In genomic region chr1:164790081-164790480, GRCh38 we compare ENCODE assay signal across 21 cellular contexts.
DNase-seq lines count a peak whose midpoint lies in the region; ATAC-seq and TF ChIP-seq lines count a peak whose summit lies in the region.
"Had no signal": no experiment of that assay in that cellular context is flagged by ENCODE, and none has a peak within 500 bp of the region (broad histone marks: within the 10 kb centered on the region; RNA-seq: fewer than 3 reads in every experiment).

No MANE protein-coding gene starts in this region.

- ATAC-seq in gastrocnemius medialis = no peak
- no peak for ATAC-seq in HG03520 (IDR thresholded peaks at IDR 0.05; ENCODE audit: unreplicated experiment)
- ATAC-seq: GM12878 had no signal

- H3K27ac Mint-ChIP-seq in MCF 10A (ENCODE audit: low read depth, unreplicated experiment) (no peak overlapping the region), nephron progenitor cell (peak overlapping the region; percentile 96)
- H3K27ac Mint-ChIP-seq: CD4-positive, alpha-beta memory T cell had no signal

- peak overlapping the region; percentile 11 to 44 for H3K27ac ChIP-seq in breast epithelium
- peak overlapping the region; percentile 5 to 91 (median 65) for H3K27ac ChIP-seq in gastrocnemius medialis
- H3K27ac ChIP-seq: 22Rv1; BLaER1 treated with 17β-estradiol and CSF1 and Interleukin-3, amounts not matched to agents 10 nM and 100 nM; GM23248; SJSA1 had no signal

- BruUV-seq in MCF 10A (replicated peaks; lab: Mats Ljungman, UMichigan) = no TSS peak

- in situ Hi-C loops in gastrocnemius medialis (cut with MboI; ENCODE audit: low sequenced_read_pairs in 4 of 4) = loop anchor here in 2 of 4 donors (5.0 to 25.0 kb wide), 2 partner anchors 103 to 233 kb away; partner anchors contain the start of gene PBX1 (in 1 of the 2)

- H3K9me3 ChIP-seq in breast epithelium (no peaks in the 10 kb centered on the region), gastrocnemius medialis (no peaks in the 10 kb centered on the region)
- H3K9me3 ChIP-seq: BLaER1 treated with 17β-estradiol and CSF1 and Interleukin-3, amounts not matched to agents 10 nM and 100 nM; Peyer's patch; SJSA1 had no signal

- intact Hi-C loops in breast epithelium (cut with DNase I; ENCODE audit: low total_unique reads) (no loop called here), MCF 10A (cut with micrococcal nuclease) (no loop called here), gastrocnemius medialis (cut with DNase I; ENCODE audit: low total_unique reads) (no loop called here)

- DNase-seq in breast epithelium (ENCODE audit: low spot score in 2 of 2) = no peak
- DNase-seq in MCF 10A (ENCODE audit: unreplicated experiment) = no peak
- DNase-seq in nephron progenitor cell = no peak
- DNase-seq in gastrocnemius medialis = no peak
- DNase-seq in NCI-H446 treated with DMSO at 0.1 percent for 48 hours (lab: John Stamatoyannopoulos, UW) = no peak
- no peak for DNase-seq in amniotic stem cell (lab: John Stamatoyannopoulos, UW)
- DNase-seq in SIG-M5 treated with dmso at 0.1 percent for 504 hours (lab: John Stamatoyannopoulos, UW; ENCODE audit: unreplicated experiment) = no peak
- DNase-seq: CD4-positive, alpha-beta memory T cell; DND-41; GM23248; Karpas-422; NCI-H1694; NCI-H2081; NCI-H2171; NCI-H526; Peyer's patch had no signal

- TF ChIP-seq POLR2A in breast epithelium (IDR thresholded peaks at IDR 0.05) (no peak), gastrocnemius medialis (IDR thresholded peaks at IDR 0.05) (no peak)

- H3K27me3 Mint-ChIP-seq in MCF 10A (ENCODE audit: insufficient read depth, unreplicated experiment) (no peaks in the 10 kb centered on the region), nephron progenitor cell (ENCODE audit: low read depth, poor library complexity) (peaks cover 3% of the 10 kb centered on the region)

- CTCF ChIA-PET in MCF 10A (lab: Yijun Ruan, JAX) = interaction anchor here (0.6 to 1.5 kb wide), 6 partner anchors 75 to 623 kb away, joined by 3 to 7 read pairs (median 4); no protein-coding TSS in a partner anchor

- H3K4me3 ChIP-seq in breast epithelium = no peak overlapping the region
- H3K4me3 ChIP-seq in gastrocnemius medialis = no peak overlapping the region
- H3K4me3 ChIP-seq: BLaER1 treated with 17β-estradiol and CSF1 and Interleukin-3, amounts not matched to agents 10 nM and 100 nM; GM12878; GM23248; Peyer's patch; SJSA1 had no signal

- H3K4me1 ChIP-seq in breast epithelium (peaks cover 4 to 12% of the 10 kb centered on the region in 2 donors), gastrocnemius medialis (peaks cover 55 to 76% of the 10 kb centered on the region in 2 donors)

- POLR2A ChIA-PET in MCF 10A (lab: Yijun Ruan, JAX) = interaction anchor here (0.5 to 0.8 kb wide), 2 partner anchors 145 to 184 kb away, joined by 3 to 4 read pairs; no protein-coding TSS in a partner anchor

- H3K36me3 Mint-ChIP-seq in MCF 10A (ENCODE audit: insufficient read depth, unreplicated experiment) = no peaks in the 10 kb centered on the region
- H3K36me3 Mint-ChIP-seq in nephron progenitor cell (ENCODE audit: low read depth) = peaks cover 33% of the 10 kb centered on the region
- H3K36me3 Mint-ChIP-seq: CD4-positive, alpha-beta memory T cell had no signal

- H3K9me3 Mint-ChIP-seq in MCF 10A (ENCODE audit: unreplicated experiment) = no peaks in the 10 kb centered on the region
- H3K9me3 Mint-ChIP-seq in nephron progenitor cell = peaks cover 4% of the 10 kb centered on the region

- H3K4me1 Mint-ChIP-seq in MCF 10A (ENCODE audit: insufficient read depth, unreplicated experiment) (peaks cover 41% of the 10 kb centered on the region), nephron progenitor cell (peaks cover 91% of the 10 kb centered on the region)

- H3K4me3 Mint-ChIP-seq in MCF 10A (ENCODE audit: unreplicated experiment) = no peak overlapping the region
- no peak overlapping the region for H3K4me3 Mint-ChIP-seq in nephron progenitor cell
- H3K4me3 Mint-ChIP-seq: CD4-positive, alpha-beta memory T cell had no signal

- TF ChIP-seq CTCF in breast epithelium (IDR thresholded peaks at IDR 0.05) (no peak), MCF 10A (IDR thresholded peaks at IDR 0.05; ENCODE audit: unreplicated experiment) (no peak), nephron progenitor cell (IDR thresholded peaks at IDR 0.05) (no peak), gastrocnemius medialis (IDR thresholded peaks at IDR 0.05 in 4 of 5, conservative IDR thresholded peaks at IDR 0.05 in 1 of 5) (no peak)

- H3K36me3 ChIP-seq in breast epithelium (no peaks in the 10 kb centered on the region), gastrocnemius medialis (no peaks in the 10 kb centered on the region)
- H3K36me3 ChIP-seq: Peyer's patch, SJSA1 had no signal

- H3K27me3 ChIP-seq in breast epithelium = no peaks in the 10 kb centered on the region
- H3K27me3 ChIP-seq in gastrocnemius medialis = no peaks in the 10 kb centered on the region
- H3K27me3 ChIP-seq: Peyer's patch, SJSA1 had no signal
